In the genomic region with DNA sequence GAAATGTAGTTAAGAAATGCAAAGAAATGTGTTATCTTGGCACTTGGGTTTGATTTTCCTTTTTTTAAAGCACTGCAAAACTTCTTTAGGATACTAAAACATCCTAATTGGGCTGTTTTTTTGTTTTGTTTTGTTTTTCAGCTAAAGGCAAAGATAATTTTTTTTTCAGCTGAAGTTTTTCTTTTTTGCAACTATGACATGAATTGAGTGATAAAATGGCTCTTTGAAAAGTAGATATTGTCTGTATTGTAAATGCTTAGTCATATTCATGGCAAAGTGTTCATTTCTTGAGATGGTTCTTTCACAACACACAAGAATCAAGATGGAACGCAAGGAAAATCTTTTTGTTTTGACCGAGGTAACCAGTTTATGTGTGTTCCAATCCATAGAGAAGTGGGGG, we compare ENCODE assay signal across 1 cellular context.
A peak's percentile ranks its signal among the peaks of the same experiment; 100 is the strongest.
TF ChIP-seq lines count a peak whose summit lies in the region.

No MANE protein-coding gene starts in this region.

TF ChIP-seq in K562, 482 proteins besides CTCF, POLR2A, EP300 and RAD21 (continued from another document):
- TF ChIP-seq, protein P1, sequence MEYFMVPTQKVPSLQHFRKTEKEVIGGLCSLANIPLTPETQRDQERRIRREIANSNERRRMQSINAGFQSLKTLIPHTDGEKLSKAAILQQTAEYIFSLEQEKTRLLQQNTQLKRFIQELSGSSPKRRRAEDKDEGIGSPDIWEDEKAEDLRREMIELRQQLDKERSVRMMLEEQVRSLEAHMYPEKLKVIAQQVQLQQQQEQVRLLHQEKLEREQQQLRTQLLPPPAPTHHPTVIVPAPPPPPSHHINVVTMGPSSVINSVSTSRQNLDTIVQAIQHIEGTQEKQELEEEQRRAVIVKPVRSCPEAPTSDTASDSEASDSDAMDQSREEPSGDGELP (CRISPR knock-in tag; IDR thresholded peaks at IDR 0.05; ENCODE audit: borderline replicate concordance) = no peak
- TF ChIP-seq ZFP36 (IDR thresholded peaks at IDR 0.05; ENCODE audit: low read depth, low read length, partially characterized antibody) = no peak
- TF ChIP-seq, protein P2, sequence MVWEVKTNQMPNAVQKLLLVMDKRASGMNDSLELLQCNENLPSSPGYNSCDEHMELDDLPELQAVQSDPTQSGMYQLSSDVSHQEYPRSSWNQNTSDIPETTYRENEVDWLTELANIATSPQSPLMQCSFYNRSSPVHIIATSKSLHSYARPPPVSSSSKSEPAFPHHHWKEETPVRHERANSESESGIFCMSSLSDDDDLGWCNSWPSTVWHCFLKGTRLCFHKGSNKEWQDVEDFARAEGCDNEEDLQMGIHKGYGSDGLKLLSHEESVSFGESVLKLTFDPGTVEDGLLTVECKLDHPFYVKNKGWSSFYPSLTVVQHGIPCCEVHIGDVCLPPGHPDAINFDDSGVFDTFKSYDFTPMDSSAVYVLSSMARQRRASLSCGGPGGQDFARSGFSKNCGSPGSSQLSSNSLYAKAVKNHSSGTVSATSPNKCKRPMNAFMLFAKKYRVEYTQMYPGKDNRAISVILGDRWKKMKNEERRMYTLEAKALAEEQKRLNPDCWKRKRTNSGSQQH (CRISPR knock-in tag; IDR thresholded peaks at IDR 0.05) = no peak
- no peak for TF ChIP-seq KAT7 (CRISPR knock-in tag; IDR thresholded peaks at IDR 0.05; ENCODE audit: borderline replicate concordance)
- TF ChIP-seq, protein P3, sequence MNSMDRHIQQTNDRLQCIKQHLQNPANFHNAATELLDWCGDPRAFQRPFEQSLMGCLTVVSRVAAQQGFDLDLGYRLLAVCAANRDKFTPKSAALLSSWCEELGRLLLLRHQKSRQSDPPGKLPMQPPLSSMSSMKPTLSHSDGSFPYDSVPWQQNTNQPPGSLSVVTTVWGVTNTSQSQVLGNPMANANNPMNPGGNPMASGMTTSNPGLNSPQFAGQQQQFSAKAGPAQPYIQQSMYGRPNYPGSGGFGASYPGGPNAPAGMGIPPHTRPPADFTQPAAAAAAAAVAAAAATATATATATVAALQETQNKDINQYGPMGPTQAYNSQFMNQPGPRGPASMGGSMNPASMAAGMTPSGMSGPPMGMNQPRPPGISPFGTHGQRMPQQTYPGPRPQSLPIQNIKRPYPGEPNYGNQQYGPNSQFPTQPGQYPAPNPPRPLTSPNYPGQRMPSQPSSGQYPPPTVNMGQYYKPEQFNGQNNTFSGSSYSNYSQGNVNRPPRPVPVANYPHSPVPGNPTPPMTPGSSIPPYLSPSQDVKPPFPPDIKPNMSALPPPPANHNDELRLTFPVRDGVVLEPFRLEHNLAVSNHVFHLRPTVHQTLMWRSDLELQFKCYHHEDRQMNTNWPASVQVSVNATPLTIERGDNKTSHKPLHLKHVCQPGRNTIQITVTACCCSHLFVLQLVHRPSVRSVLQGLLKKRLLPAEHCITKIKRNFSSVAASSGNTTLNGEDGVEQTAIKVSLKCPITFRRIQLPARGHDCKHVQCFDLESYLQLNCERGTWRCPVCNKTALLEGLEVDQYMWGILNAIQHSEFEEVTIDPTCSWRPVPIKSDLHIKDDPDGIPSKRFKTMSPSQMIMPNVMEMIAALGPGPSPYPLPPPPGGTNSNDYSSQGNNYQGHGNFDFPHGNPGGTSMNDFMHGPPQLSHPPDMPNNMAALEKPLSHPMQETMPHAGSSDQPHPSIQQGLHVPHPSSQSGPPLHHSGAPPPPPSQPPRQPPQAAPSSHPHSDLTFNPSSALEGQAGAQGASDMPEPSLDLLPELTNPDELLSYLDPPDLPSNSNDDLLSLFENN (IDR thresholded peaks at IDR 0.05; ENCODE audit: low read depth in 2 of 2, low read length in 2 of 2) = no peak
- no peak for TF ChIP-seq PYGO2 (tag; IDR thresholded peaks at IDR 0.05)
- TF ChIP-seq, protein P4, sequence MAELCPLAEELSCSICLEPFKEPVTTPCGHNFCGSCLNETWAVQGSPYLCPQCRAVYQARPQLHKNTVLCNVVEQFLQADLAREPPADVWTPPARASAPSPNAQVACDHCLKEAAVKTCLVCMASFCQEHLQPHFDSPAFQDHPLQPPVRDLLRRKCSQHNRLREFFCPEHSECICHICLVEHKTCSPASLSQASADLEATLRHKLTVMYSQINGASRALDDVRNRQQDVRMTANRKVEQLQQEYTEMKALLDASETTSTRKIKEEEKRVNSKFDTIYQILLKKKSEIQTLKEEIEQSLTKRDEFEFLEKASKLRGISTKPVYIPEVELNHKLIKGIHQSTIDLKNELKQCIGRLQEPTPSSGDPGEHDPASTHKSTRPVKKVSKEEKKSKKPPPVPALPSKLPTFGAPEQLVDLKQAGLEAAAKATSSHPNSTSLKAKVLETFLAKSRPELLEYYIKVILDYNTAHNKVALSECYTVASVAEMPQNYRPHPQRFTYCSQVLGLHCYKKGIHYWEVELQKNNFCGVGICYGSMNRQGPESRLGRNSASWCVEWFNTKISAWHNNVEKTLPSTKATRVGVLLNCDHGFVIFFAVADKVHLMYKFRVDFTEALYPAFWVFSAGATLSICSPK (IDR thresholded peaks at IDR 0.05; ENCODE audit: borderline replicate concordance) = no peak
- TF ChIP-seq ZSCAN32 (CRISPR knock-in tag; IDR thresholded peaks at IDR 0.05) = no peak
- no peak for TF ChIP-seq HCFC1 (IDR thresholded peaks at IDR 0.05; ENCODE audit: low read depth, low read length)
- no peak for TF ChIP-seq MYC (IDR thresholded peaks at IDR 0.05; ENCODE audit: low read depth, low read length)
- TF ChIP-seq MYC (CRISPR knock-in tag; IDR thresholded peaks at IDR 0.05; ENCODE audit: borderline replicate concordance, low read depth) = no peak
- TF ChIP-seq, protein P5, sequence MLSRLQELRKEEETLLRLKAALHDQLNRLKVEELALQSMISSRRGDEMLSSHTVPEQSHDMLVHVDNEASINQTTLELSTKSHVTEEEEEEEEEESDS (CRISPR knock-in tag; IDR thresholded peaks at IDR 0.05) = no peak
- peak; percentile 54; the same call in 1 of the 2 replicates for TF ChIP-seq ZNF316 (IDR thresholded peaks at IDR 0.05)
- peak; percentile 29; the same call in 1 of the 2 replicates for TF ChIP-seq C11orf30 (IDR thresholded peaks at IDR 0.05; ENCODE audit: low read depth)
- TF ChIP-seq XRCC5 (IDR thresholded peaks at IDR 0.05; ENCODE audit: low read depth, low read length) = no peak
- no peak for TF ChIP-seq SPI1 (IDR thresholded peaks at IDR 0.05; ENCODE audit: borderline replicate concordance, low read depth, low read length)
- no peak for TF ChIP-seq ASH1L (IDR thresholded peaks at IDR 0.05; ENCODE audit: borderline replicate concordance, low read depth, partially characterized antibody)
- no peak for TF ChIP-seq MAFK (IDR thresholded peaks at IDR 0.05; ENCODE audit: low read length)
- peak; percentile 40; the same call in 1 of the 2 replicates for TF ChIP-seq MAFG (tag; conservative IDR thresholded peaks at IDR 0.05)
- TF ChIP-seq, protein P6, sequence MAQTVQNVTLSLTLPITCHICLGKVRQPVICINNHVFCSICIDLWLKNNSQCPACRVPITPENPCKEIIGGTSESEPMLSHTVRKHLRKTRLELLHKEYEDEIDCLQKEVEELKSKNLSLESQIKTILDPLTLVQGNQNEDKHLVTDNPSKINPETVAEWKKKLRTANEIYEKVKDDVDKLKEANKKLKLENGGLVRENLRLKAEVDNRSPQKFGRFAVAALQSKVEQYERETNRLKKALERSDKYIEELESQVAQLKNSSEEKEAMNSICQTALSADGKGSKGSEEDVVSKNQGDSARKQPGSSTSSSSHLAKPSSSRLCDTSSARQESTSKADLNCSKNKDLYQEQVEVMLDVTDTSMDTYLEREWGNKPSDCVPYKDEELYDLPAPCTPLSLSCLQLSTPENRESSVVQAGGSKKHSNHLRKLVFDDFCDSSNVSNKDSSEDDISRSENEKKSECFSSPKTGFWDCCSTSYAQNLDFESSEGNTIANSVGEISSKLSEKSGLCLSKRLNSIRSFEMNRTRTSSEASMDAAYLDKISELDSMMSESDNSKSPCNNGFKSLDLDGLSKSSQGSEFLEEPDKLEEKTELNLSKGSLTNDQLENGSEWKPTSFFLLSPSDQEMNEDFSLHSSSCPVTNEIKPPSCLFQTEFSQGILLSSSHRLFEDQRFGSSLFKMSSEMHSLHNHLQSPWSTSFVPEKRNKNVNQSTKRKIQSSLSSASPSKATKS (CRISPR knock-in tag; IDR thresholded peaks at IDR 0.05) = no peak
- TF ChIP-seq, protein P7, sequence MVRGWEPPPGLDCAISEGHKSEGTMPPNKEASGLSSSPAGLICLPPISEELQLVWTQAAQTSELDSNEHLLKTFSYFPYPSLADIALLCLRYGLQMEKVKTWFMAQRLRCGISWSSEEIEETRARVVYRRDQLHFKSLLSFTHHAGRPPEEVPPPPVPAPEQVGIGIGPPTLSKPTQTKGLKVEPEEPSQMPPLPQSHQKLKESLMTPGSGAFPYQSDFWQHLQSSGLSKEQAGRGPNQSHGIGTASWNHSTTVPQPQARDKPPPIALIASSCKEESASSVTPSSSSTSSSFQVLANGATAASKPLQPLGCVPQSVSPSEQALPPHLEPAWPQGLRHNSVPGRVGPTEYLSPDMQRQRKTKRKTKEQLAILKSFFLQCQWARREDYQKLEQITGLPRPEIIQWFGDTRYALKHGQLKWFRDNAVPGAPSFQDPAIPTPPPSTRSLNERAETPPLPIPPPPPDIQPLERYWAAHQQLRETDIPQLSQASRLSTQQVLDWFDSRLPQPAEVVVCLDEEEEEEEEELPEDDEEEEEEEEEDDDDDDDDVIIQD (CRISPR knock-in tag; IDR thresholded peaks at IDR 0.05) = no peak
- TF ChIP-seq GABPB1 (CRISPR knock-in tag; IDR thresholded peaks at IDR 0.05) = no peak
- TF ChIP-seq ZNF830 (CRISPR knock-in tag; IDR thresholded peaks at IDR 0.05) = no peak
- TF ChIP-seq EP400 (IDR thresholded peaks at IDR 0.05) = no peak
TF ChIP-seq in K562: peak in this region for 4.
